ENCODE assay signal across 31 cellular contexts in the genomic region with DNA sequence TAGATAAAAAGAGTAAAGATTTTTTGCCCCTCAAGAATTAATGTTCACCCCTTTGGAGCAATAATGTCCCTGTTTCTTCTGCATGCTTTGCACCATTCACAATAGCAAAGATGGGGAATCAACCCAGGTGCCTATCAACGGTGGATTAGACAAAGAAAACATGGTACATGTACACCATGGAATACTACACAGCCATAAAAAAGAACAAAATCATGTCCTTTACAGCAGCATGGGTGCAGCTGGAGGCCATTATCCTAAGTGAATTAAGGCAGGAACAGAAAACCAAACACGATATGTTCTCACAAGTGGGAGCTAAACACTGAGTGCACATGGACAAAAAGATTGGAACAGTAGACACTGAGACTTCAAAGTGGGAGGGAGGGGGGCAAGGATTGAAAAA. TPM values are rescaled to one million over a fixed set of nuclear protein-coding genes. Genes with fewer than 3 reads are reported as not detected.
"Had no signal": no experiment of that assay in that cellular context is flagged by ENCODE, and none has a peak within 500 bp of the region (broad histone marks: within the 10 kb centered on the region; RNA-seq: fewer than 3 reads in every experiment).

No MANE protein-coding gene starts in this region.

- H3K27ac ChIP-seq: adrenal gland, ascending aorta, body of pancreas, brain microvascular endothelial cell, breast epithelium, cardiac muscle cell had no signal

- H3K36me3 ChIP-seq: adrenal gland, ascending aorta, brain microvascular endothelial cell, breast epithelium, cardiac muscle cell had no signal

- H3K9me3 ChIP-seq: adrenal gland, ascending aorta, body of pancreas, breast epithelium had no signal

- FAIRE-seq: astrocyte, bronchial epithelial cell had no signal

- ATAC-seq: activated naive CD8-positive, alpha-beta T cell treated with anti-CD3 and anti-CD28 coated beads, Interleukin-2, amount 50 U/mL, for 24 hours; activated T-cell treated with anti-CD3 and anti-CD28 coated beads, Interleukin-2, amount 50 U/mL, for 4 hours; body of pancreas had no signal

- H3K4me1 ChIP-seq: adrenal gland, ascending aorta, body of pancreas, breast epithelium had no signal

- DNase-seq: activated effector memory CD4-positive, alpha-beta T cell treated with anti-CD3 and anti-CD28 coated beads, Interleukin-2, amount 50 U/mL, for 16 hours; activated effector memory CD4-positive, alpha-beta T cell treated with Interleukin-2 at 50 U/mL for 16 hours; activated gamma-delta T cell; activated gamma-delta T cell treated with Interleukin-2 at 50 U/mL for 16 hours; activated naive CD4-positive, alpha-beta T cell; activated naive CD4-positive, alpha-beta T cell treated with anti-CD3 and anti-CD28 coated beads for 36 hours; activated naive CD4-positive, alpha-beta T cell treated with anti-CD3 and anti-CD28 coated beads, Interleukin-2, amount 10 ng/mL, durations not matched to agents 7 days and 5 days; activated naive CD4-positive, alpha-beta T cell treated with anti-CD3 and anti-CD28 coated beads, Interleukin-2, amount 50 U/mL, for 16 hours; activated naive CD4-positive, alpha-beta T cell treated with Interleukin-2 at 50 U/mL for 16 hours; activated naive CD8-positive, alpha-beta T cell treated with anti-CD3 and anti-CD28 coated beads for 36 hours; activated naive CD8-positive, alpha-beta T cell treated with anti-CD3 and anti-CD28 coated beads, Interleukin-2, amount 10 ng/mL, durations not matched to agents 7 days and 5 days; activated naive CD8-positive, alpha-beta T cell treated with anti-CD3 and anti-CD28 coated beads, Interleukin-2, amount 50 U/mL, for 24 hours; activated T-cell treated with anti-CD3 and anti-CD28 coated beads, Interleukin-2, amount 50 U/mL, for 24 hours; activated T-cell treated with anti-CD3 and anti-CD28 coated beads, Interleukin-2, amount 50 U/mL, for 4 hours; activated T-cell treated with anti-CD3 and anti-CD28 coated beads, Interleukin-2, amount 50 U/mL, for 48 hours; activated T-cell treated with anti-CD3 and anti-CD28 coated beads, Interleukin-2, amount 50 U/mL, for 72 hours; adrenal gland; amniotic stem cell; amygdala; anterior cingulate cortex; aorta; body of pancreas; brain microvascular endothelial cell; caudate nucleus; central memory CD4-positive, alpha-beta T cell; cerebellar nuclear complex had no signal

- H3K27me3 ChIP-seq: adrenal gland, ascending aorta, body of pancreas, brain microvascular endothelial cell, breast epithelium, cardiac muscle cell had no signal

- H3K4me3 ChIP-seq: adrenal gland, ascending aorta, body of pancreas, breast epithelium, cardiac muscle cell had no signal

RNA-seq across cellular contexts. Expression of gene IQCH, which starts 35.3 kb away (rescaled TPM):
- total RNA-seq: ascending aorta had no signal
